ENCODE assay signal across 15 cellular contexts in genomic region chr3:64019879-64020278, GRCh38. TPM values are rescaled to one million over a fixed set of nuclear protein-coding genes. Genes with fewer than 3 reads are reported as not detected.
DNase-seq lines count a peak whose midpoint lies in the region; ATAC-seq and TF ChIP-seq lines count a peak whose summit lies in the region.
"Had no signal": no experiment of that assay in that cellular context is flagged by ENCODE, and none has a peak within 500 bp of the region (broad histone marks: within the 10 kb centered on the region; RNA-seq: fewer than 3 reads in every experiment).

No MANE protein-coding gene starts in this region.

- H3F3A ChIP-seq in Loucy (ENCODE audit: low read depth), result no peaks in the 10 kb centered on the region

- H3K36me3 Mint-ChIP-seq in activated naive CD8-positive, alpha-beta T cell, result peaks cover 10% of the 10 kb centered on the region
- peaks cover 31% of the 10 kb centered on the region for H3K36me3 Mint-ChIP-seq in activated naive CD8-positive, alpha-beta T cell treated with anti-CD3 and anti-CD28 coated beads for 36 hours

- H3K4me1 ChIP-seq in Loucy (ENCODE audit: insufficient read depth, low read length, poor library complexity, severe bottlenecking), result peaks cover 23% of the 10 kb centered on the region
- H3K4me1 ChIP-seq in body of pancreas, result peaks cover 40% of the 10 kb centered on the region
- H3K4me1 ChIP-seq in lower lobe of right lung, result peaks cover 24% of the 10 kb centered on the region

- no peak for DNase-seq in activated naive CD8-positive, alpha-beta T cell treated with anti-CD3 and anti-CD28 coated beads for 36 hours
- DNase-seq in body of pancreas (no peak), NAMALWA (ENCODE audit: low spot score) (no peak), lower lobe of right lung (no peak)
- DNase-seq: C1 segment of cervical spinal cord; Caco-2; CD8-positive, alpha-beta T cell; DMS153; DND-41; GM23248; H7; HCEC 1CT had no signal

- H3K9ac ChIP-seq in Loucy (ENCODE audit: low read depth, low read length, poor library complexity, severe bottlenecking), result no peak overlapping the region

- TF ChIP-seq CTCF in Loucy (conservative IDR thresholded peaks at IDR 0.05; ENCODE audit: low read length) (no peak), body of pancreas (IDR thresholded peaks at IDR 0.05) (no peak), lower lobe of right lung (IDR thresholded peaks at IDR 0.05) (no peak)

- no peak overlapping the region for H3K4me3 ChIP-seq in Loucy (ENCODE audit: low read length, poor library complexity, severe bottlenecking)
- peak overlapping the region in 1 of 2 donors; percentile 13 for H3K4me3 ChIP-seq in body of pancreas
- no peak overlapping the region for H3K4me3 ChIP-seq in lower lobe of right lung

- intact Hi-C loops in body of pancreas (cut with DNase I), result no loop called here
- intact Hi-C loops in lower lobe of right lung (cut with DNase I), result no loop called here

- peaks cover 44% of the 10 kb centered on the region for H3K4me1 Mint-ChIP-seq in activated naive CD8-positive, alpha-beta T cell (ENCODE audit: low read depth)
- H3K4me1 Mint-ChIP-seq in activated naive CD8-positive, alpha-beta T cell treated with anti-CD3 and anti-CD28 coated beads for 36 hours, result peaks cover 39% of the 10 kb centered on the region

- peak overlapping the region; percentile 28 for H3K27ac Mint-ChIP-seq in activated naive CD8-positive, alpha-beta T cell
- H3K27ac Mint-ChIP-seq in activated naive CD8-positive, alpha-beta T cell treated with anti-CD3 and anti-CD28 coated beads for 36 hours, result no peak overlapping the region
- H3K27ac Mint-ChIP-seq: CD8-positive, alpha-beta T cell had no signal

- H3K27me3 Mint-ChIP-seq in activated naive CD8-positive, alpha-beta T cell, result no peaks in the 10 kb centered on the region
- no peaks in the 10 kb centered on the region for H3K27me3 Mint-ChIP-seq in activated naive CD8-positive, alpha-beta T cell treated with anti-CD3 and anti-CD28 coated beads for 36 hours

- 30 to 37% methylated on average over 2 of the region's 2 CpGs for WGBS in body of pancreas, 2 donors

- ATAC-seq in body of pancreas, result no peak
- no peak for ATAC-seq in GM21381 (IDR thresholded peaks at IDR 0.05; ENCODE audit: unreplicated experiment)
- no peak for ATAC-seq in lower lobe of right lung
- ATAC-seq: CD8-positive, alpha-beta T cell had no signal

- H3K4me2 ChIP-seq in Loucy (ENCODE audit: low read depth, low read length, poor library complexity, severe bottlenecking), result peak overlapping the region; percentile 99

- H3K27ac ChIP-seq in body of pancreas, result peak overlapping the region in 3 of 4 donors; percentile 19 to 87 (median 76)
- H3K27ac ChIP-seq in lower lobe of right lung, result no peak overlapping the region

- H3K36me3 ChIP-seq in Loucy (ENCODE audit: insufficient read depth, low read length) (peaks cover 37% of the 10 kb centered on the region; the same call in 1 of the 2 replicates), body of pancreas (replicated peaks in 1 of 2; ENCODE audit: insufficient read depth in 1 of 2, low read depth in 2 of 2) (peaks cover 0 to 19% of the 10 kb centered on the region in 2 donors), lower lobe of right lung (peaks cover 68% of the 10 kb centered on the region)

- no peak overlapping the region for H3K4me3 Mint-ChIP-seq in activated naive CD8-positive, alpha-beta T cell
- no peak overlapping the region for H3K4me3 Mint-ChIP-seq in activated naive CD8-positive, alpha-beta T cell treated with anti-CD3 and anti-CD28 coated beads for 36 hours
- H3K4me3 Mint-ChIP-seq: CD8-positive, alpha-beta T cell had no signal

- no peak overlapping the region for H2AFZ ChIP-seq in Loucy (ENCODE audit: low read length)
- H2AFZ ChIP-seq: GM23248 had no signal

- H4K20me1 ChIP-seq in Loucy (ENCODE audit: insufficient read depth, low read length, poor library complexity, severe bottlenecking), result peaks cover 29% of the 10 kb centered on the region

- no peaks in the 10 kb centered on the region for H3K9me3 Mint-ChIP-seq in activated naive CD8-positive, alpha-beta T cell (ENCODE audit: low read depth)
- H3K9me3 Mint-ChIP-seq in activated naive CD8-positive, alpha-beta T cell treated with anti-CD3 and anti-CD28 coated beads for 36 hours, result no peaks in the 10 kb centered on the region
- H3K9me3 Mint-ChIP-seq: CD8-positive, alpha-beta T cell had no signal

- TF ChIP-seq POLR2A in body of pancreas (IDR thresholded peaks at IDR 0.05), result no peak

- peaks cover 32% of the 10 kb centered on the region for H3K79me2 ChIP-seq in Loucy (ENCODE audit: insufficient read depth, low read length)

- H3K27me3 ChIP-seq in Loucy (ENCODE audit: insufficient read depth, low read length, poor library complexity, severe bottlenecking), result no peaks in the 10 kb centered on the region
- H3K27me3 ChIP-seq in body of pancreas, result no peaks in the 10 kb centered on the region
- no peaks in the 10 kb centered on the region for H3K27me3 ChIP-seq in lower lobe of right lung (ENCODE audit: low read depth)

- H3K9me3 ChIP-seq in Loucy (ENCODE audit: insufficient read depth, low read depth, low read length) (no peaks in the 10 kb centered on the region), body of pancreas (no peaks in the 10 kb centered on the region), lower lobe of right lung (no peaks in the 10 kb centered on the region)
- H3K9me3 ChIP-seq: Caco-2 had no signal

- H3K9me2 ChIP-seq in Loucy (replicated peaks; ENCODE audit: low read depth, low read length), result no peaks in the 10 kb centered on the region

RNA-seq across cellular contexts. Expression of gene PSMD6, which starts 3.4 kb away (rescaled TPM):
- total RNA-seq in activated naive CD8-positive, alpha-beta T cell treated with anti-CD3 and anti-CD28 coated beads for 36 hours, result 100 to 1,000 TPM; 130 to 132 TPM
- total RNA-seq in body of pancreas, result 10 to 100 TPM; 88.7 to 98.3 TPM
- 51.1 TPM for total RNA-seq in lower lobe of right lung
